In genomic region chr19:53333466-53334449, GRCh38 we compare ENCODE assay signal across 1 cellular context.
TF ChIP-seq lines count a peak whose summit lies in the region.

TSS of gene ZNF845 (plus strand) at chr19:53333749. CDS start at chr19:53341308, 7,559 bp downstream.

TF ChIP-seq in HepG2, 621 proteins besides CTCF, POLR2A, EP300 and RAD21 (continued from another document and continues in another):
- TF ChIP-seq, protein P1, sequence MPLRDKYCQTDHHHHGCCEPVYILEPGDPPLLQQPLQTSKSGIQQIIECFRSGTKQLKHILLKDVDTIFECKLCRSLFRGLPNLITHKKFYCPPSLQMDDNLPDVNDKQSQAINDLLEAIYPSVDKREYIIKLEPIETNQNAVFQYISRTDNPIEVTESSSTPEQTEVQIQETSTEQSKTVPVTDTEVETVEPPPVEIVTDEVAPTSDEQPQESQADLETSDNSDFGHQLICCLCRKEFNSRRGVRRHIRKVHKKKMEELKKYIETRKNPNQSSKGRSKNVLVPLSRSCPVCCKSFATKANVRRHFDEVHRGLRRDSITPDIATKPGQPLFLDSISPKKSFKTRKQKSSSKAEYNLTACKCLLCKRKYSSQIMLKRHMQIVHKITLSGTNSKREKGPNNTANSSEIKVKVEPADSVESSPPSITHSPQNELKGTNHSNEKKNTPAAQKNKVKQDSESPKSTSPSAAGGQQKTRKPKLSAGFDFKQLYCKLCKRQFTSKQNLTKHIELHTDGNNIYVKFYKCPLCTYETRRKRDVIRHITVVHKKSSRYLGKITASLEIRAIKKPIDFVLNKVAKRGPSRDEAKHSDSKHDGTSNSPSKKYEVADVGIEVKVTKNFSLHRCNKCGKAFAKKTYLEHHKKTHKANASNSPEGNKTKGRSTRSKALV (CRISPR knock-in tag; IDR thresholded peaks at IDR 0.05), result no peak
- TF ChIP-seq CREM (IDR thresholded peaks at IDR 0.05), result 0 out of 2 replicates have a peak, but pooled peaks have one; percentile 18
- TF ChIP-seq CREM (CRISPR knock-in tag; IDR thresholded peaks at IDR 0.05), result no peak
- no peak for TF ChIP-seq ASH2L (IDR thresholded peaks at IDR 0.05; ENCODE audit: insufficient read length, low read depth, low read length)
- TF ChIP-seq SRSF1 (optimal IDR thresholded peaks at IDR 0.05; ENCODE audit: low read depth, low read length), result peak; percentile 41
- no peak for TF ChIP-seq CCDC6 (CRISPR knock-in tag; IDR thresholded peaks at IDR 0.05)
- TF ChIP-seq, protein P2, sequence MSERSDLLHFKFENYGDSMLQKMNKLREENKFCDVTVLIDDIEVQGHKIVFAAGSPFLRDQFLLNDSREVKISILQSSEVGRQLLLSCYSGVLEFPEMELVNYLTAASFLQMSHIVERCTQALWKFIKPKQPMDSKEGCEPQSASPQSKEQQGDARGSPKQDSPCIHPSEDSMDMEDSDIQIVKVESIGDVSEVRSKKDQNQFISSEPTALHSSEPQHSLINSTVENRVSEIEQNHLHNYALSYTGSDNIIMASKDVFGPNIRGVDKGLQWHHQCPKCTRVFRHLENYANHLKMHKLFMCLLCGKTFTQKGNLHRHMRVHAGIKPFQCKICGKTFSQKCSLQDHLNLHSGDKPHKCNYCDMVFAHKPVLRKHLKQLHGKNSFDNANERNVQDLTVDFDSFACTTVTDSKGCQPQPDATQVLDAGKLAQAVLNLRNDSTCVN (CRISPR knock-in tag; IDR thresholded peaks at IDR 0.05; ENCODE audit: borderline replicate concordance), result no peak
- peak; percentile 80; the same call in 1 of the 2 replicates for TF ChIP-seq PRDM10 (CRISPR knock-in tag; IDR thresholded peaks at IDR 0.05; ENCODE audit: low read depth)
- peak; percentile 84 for TF ChIP-seq GABPB1 (CRISPR knock-in tag; IDR thresholded peaks at IDR 0.05)
- peak; percentile 19; the same call in 1 of the 2 replicates for TF ChIP-seq FOXO1 (CRISPR knock-in tag; IDR thresholded peaks at IDR 0.05)
- peak; percentile 49 for TF ChIP-seq AGO1 (IDR thresholded peaks at IDR 0.05; ENCODE audit: low read depth, low read length, poor library complexity, severe bottlenecking)
- no peak for TF ChIP-seq ZNF180 (CRISPR knock-in tag; IDR thresholded peaks at IDR 0.05; ENCODE audit: borderline replicate concordance, low read depth)
- TF ChIP-seq GATA4 (IDR thresholded peaks at IDR 0.05; ENCODE audit: borderline replicate concordance, low read depth), result peak; percentile 62; the same call in 1 of the 2 replicates
- TF ChIP-seq SAP130 (CRISPR knock-in tag; IDR thresholded peaks at IDR 0.05; ENCODE audit: low read depth), result peak; percentile 94
- peak; percentile 62; the same call in 1 of the 2 replicates for TF ChIP-seq NR2C2 (CRISPR knock-in tag; IDR thresholded peaks at IDR 0.05; ENCODE audit: borderline replicate concordance)
- no peak for TF ChIP-seq ZNF234 (CRISPR knock-in tag; conservative IDR thresholded peaks at IDR 0.05)
- no peak for TF ChIP-seq ZNF468 (CRISPR knock-in tag; IDR thresholded peaks at IDR 0.05)
- peak; percentile 69 for TF ChIP-seq RBFOX2 (IDR thresholded peaks at IDR 0.05; ENCODE audit: low read depth, low read length)
- TF ChIP-seq, protein P3, sequence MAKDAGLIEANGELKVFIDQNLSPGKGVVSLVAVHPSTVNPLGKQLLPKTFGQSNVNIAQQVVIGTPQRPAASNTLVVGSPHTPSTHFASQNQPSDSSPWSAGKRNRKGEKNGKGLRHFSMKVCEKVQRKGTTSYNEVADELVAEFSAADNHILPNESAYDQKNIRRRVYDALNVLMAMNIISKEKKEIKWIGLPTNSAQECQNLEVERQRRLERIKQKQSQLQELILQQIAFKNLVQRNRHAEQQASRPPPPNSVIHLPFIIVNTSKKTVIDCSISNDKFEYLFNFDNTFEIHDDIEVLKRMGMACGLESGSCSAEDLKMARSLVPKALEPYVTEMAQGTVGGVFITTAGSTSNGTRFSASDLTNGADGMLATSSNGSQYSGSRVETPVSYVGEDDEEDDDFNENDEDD (CRISPR knock-in tag; IDR thresholded peaks at IDR 0.05; ENCODE audit: borderline replicate concordance), result peak; percentile 18; the same call in 1 of the 2 replicates
- TF ChIP-seq CREB3 (CRISPR knock-in tag; IDR thresholded peaks at IDR 0.05), result no peak
- TF ChIP-seq DR1 (CRISPR knock-in tag; IDR thresholded peaks at IDR 0.05), result 0 out of 2 replicates have a peak, but pooled peaks have one; percentile 22
- TF ChIP-seq ELF1 (CRISPR knock-in tag; IDR thresholded peaks at IDR 0.05), result peak; percentile 99
- TF ChIP-seq, protein P4, sequence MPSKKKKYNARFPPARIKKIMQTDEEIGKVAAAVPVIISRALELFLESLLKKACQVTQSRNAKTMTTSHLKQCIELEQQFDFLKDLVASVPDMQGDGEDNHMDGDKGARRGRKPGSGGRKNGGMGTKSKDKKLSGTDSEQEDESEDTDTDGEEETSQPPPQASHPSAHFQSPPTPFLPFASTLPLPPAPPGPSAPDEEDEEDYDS (CRISPR knock-in tag; IDR thresholded peaks at IDR 0.05), result 0 out of 2 replicates have a peak, but pooled peaks have one; percentile 37
- TF ChIP-seq, protein P5, sequence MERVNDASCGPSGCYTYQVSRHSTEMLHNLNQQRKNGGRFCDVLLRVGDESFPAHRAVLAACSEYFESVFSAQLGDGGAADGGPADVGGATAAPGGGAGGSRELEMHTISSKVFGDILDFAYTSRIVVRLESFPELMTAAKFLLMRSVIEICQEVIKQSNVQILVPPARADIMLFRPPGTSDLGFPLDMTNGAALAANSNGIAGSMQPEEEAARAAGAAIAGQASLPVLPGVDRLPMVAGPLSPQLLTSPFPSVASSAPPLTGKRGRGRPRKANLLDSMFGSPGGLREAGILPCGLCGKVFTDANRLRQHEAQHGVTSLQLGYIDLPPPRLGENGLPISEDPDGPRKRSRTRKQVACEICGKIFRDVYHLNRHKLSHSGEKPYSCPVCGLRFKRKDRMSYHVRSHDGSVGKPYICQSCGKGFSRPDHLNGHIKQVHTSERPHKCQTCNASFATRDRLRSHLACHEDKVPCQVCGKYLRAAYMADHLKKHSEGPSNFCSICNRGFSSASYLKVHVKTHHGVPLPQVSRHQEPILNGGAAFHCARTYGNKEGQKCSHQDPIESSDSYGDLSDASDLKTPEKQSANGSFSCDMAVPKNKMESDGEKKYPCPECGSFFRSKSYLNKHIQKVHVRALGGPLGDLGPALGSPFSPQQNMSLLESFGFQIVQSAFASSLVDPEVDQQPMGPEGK (CRISPR knock-in tag; IDR thresholded peaks at IDR 0.05), result no peak
- TF ChIP-seq THAP11 (CRISPR knock-in tag; IDR thresholded peaks at IDR 0.05), result peak; percentile 75
- 0 out of 2 replicates have a peak, but pooled peaks have one; percentile 2 for TF ChIP-seq GATAD2A (CRISPR knock-in tag; IDR thresholded peaks at IDR 0.05)
- no peak for TF ChIP-seq ZNF841 (CRISPR knock-in tag; IDR thresholded peaks at IDR 0.05; ENCODE audit: borderline replicate concordance)
- no peak for TF ChIP-seq HMGA1 (CRISPR knock-in tag; conservative IDR thresholded peaks at IDR 0.05)
- TF ChIP-seq BRD4 (CRISPR knock-in tag; IDR thresholded peaks at IDR 0.05), result no peak
- no peak for TF ChIP-seq ZNF678 (CRISPR knock-in tag; IDR thresholded peaks at IDR 0.05)
- TF ChIP-seq, protein P6, sequence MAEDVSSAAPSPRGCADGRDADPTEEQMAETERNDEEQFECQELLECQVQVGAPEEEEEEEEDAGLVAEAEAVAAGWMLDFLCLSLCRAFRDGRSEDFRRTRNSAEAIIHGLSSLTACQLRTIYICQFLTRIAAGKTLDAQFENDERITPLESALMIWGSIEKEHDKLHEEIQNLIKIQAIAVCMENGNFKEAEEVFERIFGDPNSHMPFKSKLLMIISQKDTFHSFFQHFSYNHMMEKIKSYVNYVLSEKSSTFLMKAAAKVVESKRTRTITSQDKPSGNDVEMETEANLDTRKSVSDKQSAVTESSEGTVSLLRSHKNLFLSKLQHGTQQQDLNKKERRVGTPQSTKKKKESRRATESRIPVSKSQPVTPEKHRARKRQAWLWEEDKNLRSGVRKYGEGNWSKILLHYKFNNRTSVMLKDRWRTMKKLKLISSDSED (CRISPR knock-in tag; IDR thresholded peaks at IDR 0.05), result no peak
- no peak for TF ChIP-seq FOXM1 (CRISPR knock-in tag; IDR thresholded peaks at IDR 0.05)
- TF ChIP-seq, protein P7, sequence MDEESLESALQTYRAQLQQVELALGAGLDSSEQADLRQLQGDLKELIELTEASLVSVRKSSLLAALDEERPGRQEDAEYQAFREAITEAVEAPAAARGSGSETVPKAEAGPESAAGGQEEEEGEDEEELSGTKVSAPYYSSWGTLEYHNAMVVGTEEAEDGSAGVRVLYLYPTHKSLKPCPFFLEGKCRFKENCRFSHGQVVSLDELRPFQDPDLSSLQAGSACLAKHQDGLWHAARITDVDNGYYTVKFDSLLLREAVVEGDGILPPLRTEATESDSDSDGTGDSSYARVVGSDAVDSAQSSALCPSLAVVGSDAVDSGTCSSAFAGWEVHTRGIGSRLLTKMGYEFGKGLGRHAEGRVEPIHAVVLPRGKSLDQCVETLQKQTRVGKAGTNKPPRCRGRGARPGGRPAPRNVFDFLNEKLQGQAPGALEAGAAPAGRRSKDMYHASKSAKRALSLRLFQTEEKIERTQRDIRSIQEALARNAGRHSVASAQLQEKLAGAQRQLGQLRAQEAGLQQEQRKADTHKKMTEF (CRISPR knock-in tag; IDR thresholded peaks at IDR 0.05), result 0 out of 2 replicates have a peak, but pooled peaks have one; percentile 21
- TF ChIP-seq, protein P8, sequence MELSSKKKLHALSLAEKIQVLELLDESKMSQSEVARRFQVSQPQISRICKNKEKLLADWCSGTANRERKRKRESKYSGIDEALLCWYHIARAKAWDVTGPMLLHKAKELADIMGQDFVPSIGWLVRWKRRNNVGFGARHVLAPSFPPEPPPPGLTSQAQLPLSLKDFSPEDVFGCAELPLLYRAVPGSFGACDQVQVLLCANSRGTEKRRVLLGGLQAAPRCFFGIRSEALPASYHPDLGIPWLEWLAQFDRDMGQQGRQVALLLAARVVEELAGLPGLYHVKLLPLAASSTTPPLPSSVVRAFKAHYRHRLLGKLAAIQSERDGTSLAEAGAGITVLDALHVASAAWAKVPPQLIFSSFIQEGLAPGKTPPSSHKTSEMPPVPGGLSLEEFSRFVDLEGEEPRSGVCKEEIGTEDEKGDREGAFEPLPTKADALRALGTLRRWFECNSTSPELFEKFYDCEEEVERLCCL (CRISPR knock-in tag; IDR thresholded peaks at IDR 0.05; ENCODE audit: borderline replicate concordance), result no peak
- peak; percentile 70 for TF ChIP-seq ZNF687 (CRISPR knock-in tag; IDR thresholded peaks at IDR 0.05)
